ENCODE assay signal across 8 cellular contexts in genomic region chr7:85023066-85023687, GRCh38.
A peak's percentile ranks its signal among the peaks of the same experiment; 100 is the strongest.
DNase-seq lines count a peak whose midpoint lies in the region; ATAC-seq and TF ChIP-seq lines count a peak whose summit lies in the region.

No MANE protein-coding gene starts in this region.

- intact Hi-C loops in IMR-90 (cut with micrococcal nuclease): loop anchor here (1.0 to 5.0 kb wide), 5 partner anchors 566 to 1611 kb away; no protein-coding TSS in a partner anchor

- no peak for ATAC-seq in activated T-cell treated with anti-CD3 and anti-CD28 coated beads, Interleukin-2, amount 50 U/mL, for 4 hours
- no peak for ATAC-seq in IMR-90 (ENCODE audit: low read depth)
- ATAC-seq in SK-N-SH treated with all-trans-retinoic acid at 6 μM for 48 hours: peak; percentile 46; the same call in 2 of the 3 replicates
- ATAC-seq in GM19463 (IDR thresholded peaks at IDR 0.05; ENCODE audit: unreplicated experiment): no peak
- ATAC-seq in HG03571 (IDR thresholded peaks at IDR 0.05; ENCODE audit: unreplicated experiment): no peak

- in situ Hi-C loops in IMR-90 (cut with MboI; ENCODE audit: low sequenced_read_pairs): loop anchor here (5.0 to 25.0 kb wide), 4 partner anchors 386 to 1091 kb away; partner anchors contain the start of gene SEMA3A

- no peak overlapping the region for H3K18ac ChIP-seq in IMR-90 (ENCODE audit: low read depth, low read length)

- no peak overlapping the region for H3K56ac ChIP-seq in IMR-90 (ENCODE audit: extremely low read depth, insufficient read depth, low read length)

- H3K9me3 ChIP-seq in IMR-90 (ENCODE audit: control insufficient read depth, insufficient read depth, low read length): no peaks in the 10 kb centered on the region

- no peaks in the 10 kb centered on the region for H3K4me1 Mint-ChIP-seq in activated T-cell treated with anti-CD3 and anti-CD28 coated beads, Interleukin-2, amount 50 U/mL, for 4 hours (ENCODE audit: low read depth)

- no peak overlapping the region for H3K4me2 ChIP-seq in IMR-90 (ENCODE audit: low read depth, low read length)

- peak; percentile 5 for DNase-seq in activated T-cell treated with anti-CD3 and anti-CD28 coated beads, Interleukin-2, amount 50 U/mL, for 4 hours
- no peak for DNase-seq in activated T-cell treated with anti-CD3 and anti-CD28 coated beads, Interleukin-2, amount 50 U/mL, for 1 hour
- DNase-seq in IMR-90: peak; percentile 58
- peak; percentile 70 for DNase-seq in fibroblast of pulmonary artery (ENCODE audit: low read depth)
- peak; percentile 59 for DNase-seq in putamen (ENCODE audit: low spot score)

- H3K36me3 ChIP-seq in IMR-90 (ENCODE audit: control insufficient read depth, insufficient read depth, low read length): no peaks in the 10 kb centered on the region

- no peak overlapping the region for H2AK5ac ChIP-seq in IMR-90 (ENCODE audit: low read depth, low read length)

- H3K4ac ChIP-seq in IMR-90 (ENCODE audit: low read depth, low read length): no peak overlapping the region

- H3K14ac ChIP-seq in IMR-90 (replicated peaks; ENCODE audit: low read depth, low read length): no peak overlapping the region

- H3K4me3 ChIP-seq in IMR-90 (ENCODE audit: insufficient read depth, low read depth, low read length) (no peak overlapping the region), fibroblast of pulmonary artery (replicated peaks; ENCODE audit: low read depth, low read length) (no peak overlapping the region)

- no peak for TF ChIP-seq POLR2A in IMR-90 (IDR thresholded peaks at IDR 0.05; ENCODE audit: low read depth, low read length)

- TF ChIP-seq CTCF in IMR-90 (conservative IDR thresholded peaks at IDR 0.05; ENCODE audit: low read depth, low read length) (peak; percentile 78), fibroblast of pulmonary artery (IDR thresholded peaks at IDR 0.05; ENCODE audit: low read length, missing control alignments) (peak; percentile 49)

- H2AFZ ChIP-seq in IMR-90 (replicated peaks; ENCODE audit: low read length, poor library complexity): no peak overlapping the region

- H3K4me1 ChIP-seq in IMR-90 (ENCODE audit: control insufficient read depth, insufficient read depth, low read length): no peaks in the 10 kb centered on the region

- no TSS peak for BruUV-seq in IMR-90 (replicated peaks; lab: Mats Ljungman, UMichigan)

- H3K36me3 Mint-ChIP-seq in activated T-cell treated with anti-CD3 and anti-CD28 coated beads, Interleukin-2, amount 50 U/mL, for 4 hours (ENCODE audit: insufficient read depth): no peaks in the 10 kb centered on the region

- H2BK5ac ChIP-seq in IMR-90 (ENCODE audit: low read depth, low read length, poor library complexity, severe bottlenecking): no peak overlapping the region

- POLR2A ChIA-PET in IMR-90 (lab: Charles Lee; ENCODE audit: unreplicated experiment): no interaction called here

- H2AK9ac ChIP-seq in IMR-90 (replicated peaks; ENCODE audit: low read depth, low read length, poor library complexity): no peak overlapping the region

- no CpG with 5 or more reads among the region's 2 CpGs for WGBS in IMR-90 (ENCODE audit: extremely low coverage in 2 of 2, insufficient read length in 1 of 2), 2 experiments

- H3K4me3 Mint-ChIP-seq in activated T-cell treated with anti-CD3 and anti-CD28 coated beads, Interleukin-2, amount 50 U/mL, for 4 hours: no peak overlapping the region

- H3K9me3 Mint-ChIP-seq in activated T-cell treated with anti-CD3 and anti-CD28 coated beads, Interleukin-2, amount 50 U/mL, for 4 hours: no peaks in the 10 kb centered on the region

- no peak overlapping the region for H2BK120ac ChIP-seq in IMR-90 (ENCODE audit: low read depth, low read length)

- CTCF ChIA-PET in IMR-90 (lab: Yijun Ruan, JAX): interaction anchor here (1.5 to 6.0 kb wide), 2 partner anchors 1075 to 1087 kb away, joined by 6 to 55 read pairs; no protein-coding TSS in a partner anchor

- no peaks in the 10 kb centered on the region for H3K79me1 ChIP-seq in IMR-90 (ENCODE audit: low read depth in 1 of 2, low read length in 2 of 2)

- H2BK15ac ChIP-seq in IMR-90 (ENCODE audit: low read depth, low read length): no peak overlapping the region

- H3K9ac ChIP-seq in IMR-90 (ENCODE audit: low read depth, low read length): no peak overlapping the region

- no peak overlapping the region for H4K8ac ChIP-seq in IMR-90 (ENCODE audit: low read depth in 2 of 2, low read length in 2 of 2)

- no peak overlapping the region for H4K91ac ChIP-seq in IMR-90 (ENCODE audit: insufficient read depth, low read depth, low read length)

- no peak overlapping the region for H2BK20ac ChIP-seq in IMR-90 (ENCODE audit: low read depth, low read length)

- dilution Hi-C loops in IMR-90 (cut with HindIII; ENCODE audit: low sequenced_read_pairs, unreplicated experiment): no loop called here

- H3K27me3 ChIP-seq in IMR-90 (ENCODE audit: control insufficient read depth, insufficient read depth, low read length): no peaks in the 10 kb centered on the region

- peak; percentile 91 for TF ChIP-seq RAD21 in IMR-90 (IDR thresholded peaks at IDR 0.05; ENCODE audit: low read length)

- H4K20me1 ChIP-seq in IMR-90 (ENCODE audit: insufficient read depth, low read length): no peaks in the 10 kb centered on the region

- H3K23ac ChIP-seq in IMR-90 (ENCODE audit: low read depth, low read length): no peak overlapping the region

- no peak overlapping the region for H4K5ac ChIP-seq in IMR-90 (ENCODE audit: low read depth, low read length)

- H3K27ac ChIP-seq in IMR-90 (ENCODE audit: insufficient read depth, low read length): no peak overlapping the region

- H3K27me3 Mint-ChIP-seq in activated T-cell treated with anti-CD3 and anti-CD28 coated beads, Interleukin-2, amount 50 U/mL, for 4 hours (ENCODE audit: low read depth): peaks cover 2% of the 10 kb centered on the region

- no peaks in the 10 kb centered on the region for H3K9me1 ChIP-seq in IMR-90 (ENCODE audit: insufficient read depth, low read length)

TF ChIP-seq in IMR-90, 13 proteins besides CTCF, POLR2A, EP300 and RAD21:
- TF ChIP-seq SMC3 (IDR thresholded peaks at IDR 0.05; ENCODE audit: low read depth, low read length): peak; percentile 94
- no peak for TF ChIP-seq ELK1 (IDR thresholded peaks at IDR 0.05; ENCODE audit: borderline replicate concordance, low read depth, low read length)
- no peak for TF ChIP-seq NFE2L2 (IDR thresholded peaks at IDR 0.05; ENCODE audit: low read depth, low read length)
- no peak for TF ChIP-seq USF2 (IDR thresholded peaks at IDR 0.05; ENCODE audit: low read depth, low read length)
- no peak for TF ChIP-seq RCOR1 (IDR thresholded peaks at IDR 0.05; ENCODE audit: insufficient replicate concordance, low read length)
- no peak for TF ChIP-seq CHD1 (IDR thresholded peaks at IDR 0.05; ENCODE audit: low read depth, low read length)
- no peak for TF ChIP-seq BHLHE40 (IDR thresholded peaks at IDR 0.05; ENCODE audit: low read depth, low read length)
- TF ChIP-seq MAFK (IDR thresholded peaks at IDR 0.05; ENCODE audit: low read depth, low read length): no peak
- TF ChIP-seq RFX5 (IDR thresholded peaks at IDR 0.05; ENCODE audit: low read depth, low read length): no peak

TF ChIP-seq in SK-N-SH treated with all-trans-retinoic acid at 6 μM for 48 hours, 23 proteins besides CTCF, POLR2A, EP300 and RAD21:
- TF ChIP-seq ESRRG (CRISPR knock-in tag; IDR thresholded peaks at IDR 0.05) (no peak), POU6F1 (CRISPR knock-in tag; IDR thresholded peaks at IDR 0.05; ENCODE audit: borderline replicate concordance, low read depth) (no peak), ZFP30 (CRISPR knock-in tag; IDR thresholded peaks at IDR 0.05) (no peak), ZFP3 (CRISPR knock-in tag; IDR thresholded peaks at IDR 0.05) (no peak), PATZ1 (CRISPR knock-in tag; IDR thresholded peaks at IDR 0.05; ENCODE audit: borderline replicate concordance) (no peak), CSDC2 (CRISPR knock-in tag; IDR thresholded peaks at IDR 0.05) (no peak), RARB (CRISPR knock-in tag; IDR thresholded peaks at IDR 0.05) (no peak), ZC3H10 (CRISPR knock-in tag; IDR thresholded peaks at IDR 0.05) (no peak), ZNF565 (CRISPR knock-in tag; conservative IDR thresholded peaks at IDR 0.05; ENCODE audit: low read depth) (no peak), TCF4 (CRISPR knock-in tag; IDR thresholded peaks at IDR 0.05; ENCODE audit: borderline replicate concordance) (no peak), SNAI2 (CRISPR knock-in tag; IDR thresholded peaks at IDR 0.05) (no peak)
